ENCODE assay signal across 34 cellular contexts in genomic region chr18:23799540-23799939, GRCh38.
DNase-seq lines count a peak whose midpoint lies in the region; ATAC-seq, FAIRE-seq and TF ChIP-seq lines count a peak whose summit lies in the region.
"Had no signal": no experiment of that assay in that cellular context is flagged by ENCODE, and none has a peak within 500 bp of the region (broad histone marks: within the 10 kb centered on the region; RNA-seq: fewer than 3 reads in every experiment).

No MANE protein-coding gene starts in this region.

- TF ChIP-seq POLR2A in esophagus muscularis mucosa (IDR thresholded peaks at IDR 0.05; ENCODE audit: low read depth) = no peak

- H3K4me1 Mint-ChIP-seq in activated CD8-positive, alpha-beta T cell treated with anti-CD3 and anti-CD28 coated beads, Interleukin-2, amount 10 ng/mL, durations not matched to agents 7 days and 5 days (ENCODE audit: low read depth) = no peaks in the 10 kb centered on the region
- peaks cover under 1% of the 10 kb centered on the region for H3K4me1 Mint-ChIP-seq in activated CD8-positive, alpha-beta T cell treated with anti-CD3 and anti-CD28 coated beads for 36 hours (ENCODE audit: low read depth)
- H3K4me1 Mint-ChIP-seq: B cell; CD4-positive, alpha-beta memory T cell; CD4-positive, CD25-positive, alpha-beta regulatory T cell; CD8-positive, alpha-beta memory T cell had no signal

- no peaks in the 10 kb centered on the region for H3K36me3 ChIP-seq in bronchial epithelial cell (ENCODE audit: control insufficient read depth, insufficient read depth, low read length)
- H3K36me3 ChIP-seq in esophagus muscularis mucosa = peaks cover 0 to 9% (median 0%) of the 10 kb centered on the region in 4 donors
- H3K36me3 ChIP-seq: BE2C; BLaER1; BLaER1 treated with 17β-estradiol and CSF1 and Interleukin-3, amounts not matched to agents 10 nM and 100 nM had no signal

- no peaks in the 10 kb centered on the region for H3K9me3 ChIP-seq in esophagus muscularis mucosa
- H3K9me3 ChIP-seq: A549, BE2C, BLaER1, Caco-2 had no signal

- no peak for ATAC-seq in activated CD8-positive, alpha-beta T cell treated with anti-CD3 and anti-CD28 coated beads, Interleukin-2, amount 10 ng/mL, durations not matched to agents 7 days and 5 days
- no peak for ATAC-seq in activated CD8-positive, alpha-beta T cell treated with anti-CD3 and anti-CD28 coated beads for 36 hours
- ATAC-seq in GM19351 (IDR thresholded peaks at IDR 0.05; ENCODE audit: unreplicated experiment) (no peak), GM21786 (IDR thresholded peaks at IDR 0.05; ENCODE audit: unreplicated experiment) (no peak)
- ATAC-seq: A549; CD8-positive, alpha-beta T cell had no signal

- H3K4me1 ChIP-seq in esophagus muscularis mucosa = no peaks in the 10 kb centered on the region
- H3K4me1 ChIP-seq: A549; BLaER1; BLaER1 treated with 17β-estradiol and CSF1 and Interleukin-3, amounts not matched to agents 10 nM and 100 nM; Caco-2 had no signal

- H3K36me3 Mint-ChIP-seq in activated CD8-positive, alpha-beta T cell treated with anti-CD3 and anti-CD28 coated beads, Interleukin-2, amount 10 ng/mL, durations not matched to agents 7 days and 5 days (ENCODE audit: low read depth) = no peaks in the 10 kb centered on the region
- H3K36me3 Mint-ChIP-seq in activated CD8-positive, alpha-beta T cell treated with anti-CD3 and anti-CD28 coated beads for 36 hours (ENCODE audit: low read depth) = no peaks in the 10 kb centered on the region
- H3K36me3 Mint-ChIP-seq: CD14-positive monocyte; CD4-positive, alpha-beta memory T cell; CD4-positive, CD25-positive, alpha-beta regulatory T cell; CD8-positive, alpha-beta T cell had no signal

- no peak overlapping the region for H3K4me3 ChIP-seq in bronchial epithelial cell (ENCODE audit: low read depth, low read length)
- no peak overlapping the region for H3K4me3 ChIP-seq in esophagus muscularis mucosa
- H3K4me3 ChIP-seq: A549; BLaER1; BLaER1 treated with 17β-estradiol and CSF1 and Interleukin-3, amounts not matched to agents 10 nM and 100 nM had no signal

- no peak overlapping the region for H3K4me3 Mint-ChIP-seq in activated CD8-positive, alpha-beta T cell treated with anti-CD3 and anti-CD28 coated beads, Interleukin-2, amount 10 ng/mL, durations not matched to agents 7 days and 5 days
- no peak overlapping the region for H3K4me3 Mint-ChIP-seq in activated CD8-positive, alpha-beta T cell treated with anti-CD3 and anti-CD28 coated beads for 36 hours
- H3K4me3 Mint-ChIP-seq: B cell; CD14-positive monocyte; CD4-positive, alpha-beta memory T cell; CD4-positive, alpha-beta T cell; CD4-positive, CD25-positive, alpha-beta regulatory T cell; CD8-positive, alpha-beta memory T cell; CD8-positive, alpha-beta T cell had no signal

- 95% methylated on average over 7 of the region's 7 CpGs for WGBS in esophagus muscularis mucosa

- TF ChIP-seq EP300 in esophagus muscularis mucosa (IDR thresholded peaks at IDR 0.05) = no peak

- no peak overlapping the region for H3K27ac ChIP-seq in esophagus muscularis mucosa (replicated peaks in 1 of 4)
- H3K27ac ChIP-seq: 22Rv1; A549; BLaER1; BLaER1 treated with 17β-estradiol and CSF1 and Interleukin-3, amounts not matched to agents 10 nM and 100 nM; C4-2B had no signal

- FAIRE-seq in bronchial epithelial cell (lab: Jason Lieb, UNC) = peak; percentile 28
- FAIRE-seq: A204.1, A549 had no signal

- H3K27me3 ChIP-seq in bronchial epithelial cell (ENCODE audit: control insufficient read depth, insufficient read depth, low read length) (no peaks in the 10 kb centered on the region), esophagus muscularis mucosa (no peaks in the 10 kb centered on the region)
- H3K27me3 ChIP-seq: BE2C; BLaER1; BLaER1 treated with 17β-estradiol and CSF1 and Interleukin-3, amounts not matched to agents 10 nM and 100 nM had no signal

- intact Hi-C loops in activated CD8-positive, alpha-beta T cell treated with anti-CD3 and anti-CD28 coated beads for 36 hours (cut with micrococcal nuclease) = no loop called here
- intact Hi-C loops in esophagus muscularis mucosa (cut with DNase I) = no loop called here

- POLR2A ChIA-PET in activated CD8-positive, alpha-beta T cell treated with anti-CD3 and anti-CD28 coated beads, Interleukin-2, amount 10 ng/mL, durations not matched to agents 7 days and 5 days (lab: Charles Lee) = no interaction called here
- POLR2A ChIA-PET in activated CD8-positive, alpha-beta T cell treated with anti-CD3 and anti-CD28 coated beads for 36 hours (lab: Charles Lee) = no interaction called here

- no peak for TF ChIP-seq CTCF in activated CD8-positive, alpha-beta T cell treated with anti-CD3 and anti-CD28 coated beads for 36 hours (IDR thresholded peaks at IDR 0.05)
- TF ChIP-seq CTCF in bronchial epithelial cell (IDR thresholded peaks at IDR 0.05; ENCODE audit: insufficient read depth, low read length, severe bottlenecking) = no peak
- TF ChIP-seq CTCF in esophagus muscularis mucosa (IDR thresholded peaks at IDR 0.05) = no peak

- CTCF ChIA-PET in activated CD8-positive, alpha-beta T cell treated with anti-CD3 and anti-CD28 coated beads, Interleukin-2, amount 10 ng/mL, durations not matched to agents 7 days and 5 days (lab: Charles Lee) = no interaction called here
- CTCF ChIA-PET in activated CD8-positive, alpha-beta T cell treated with anti-CD3 and anti-CD28 coated beads for 36 hours (lab: Charles Lee) = interaction anchor here (0.9 kb wide), 1 partner anchor 127 kb away, joined by 3 read pairs; no protein-coding TSS in a partner anchor

- H3K27ac Mint-ChIP-seq in activated CD8-positive, alpha-beta T cell treated with anti-CD3 and anti-CD28 coated beads, Interleukin-2, amount 10 ng/mL, durations not matched to agents 7 days and 5 days = no peak overlapping the region
- H3K27ac Mint-ChIP-seq in activated CD8-positive, alpha-beta T cell treated with anti-CD3 and anti-CD28 coated beads for 36 hours = no peak overlapping the region
- H3K27ac Mint-ChIP-seq: B cell; CD14-positive monocyte; CD4-positive, alpha-beta memory T cell; CD4-positive, alpha-beta T cell; CD4-positive, CD25-positive, alpha-beta regulatory T cell; CD8-positive, alpha-beta memory T cell; CD8-positive, alpha-beta T cell had no signal

- H3K9me3 Mint-ChIP-seq in activated CD8-positive, alpha-beta T cell treated with anti-CD3 and anti-CD28 coated beads, Interleukin-2, amount 10 ng/mL, durations not matched to agents 7 days and 5 days (ENCODE audit: insufficient read depth) = no peaks in the 10 kb centered on the region
- H3K9me3 Mint-ChIP-seq in activated CD8-positive, alpha-beta T cell treated with anti-CD3 and anti-CD28 coated beads for 36 hours = no peaks in the 10 kb centered on the region
- H3K9me3 Mint-ChIP-seq: CD14-positive monocyte; CD4-positive, alpha-beta memory T cell; CD4-positive, alpha-beta T cell; CD8-positive, alpha-beta memory T cell had no signal

- DNase-seq in activated CD8-positive, alpha-beta T cell treated with anti-CD3 and anti-CD28 coated beads, Interleukin-2, amount 10 ng/mL, durations not matched to agents 7 days and 5 days = peak; percentile 6
- DNase-seq in activated CD8-positive, alpha-beta T cell treated with anti-CD3 and anti-CD28 coated beads for 36 hours = no peak
- DNase-seq in bronchial epithelial cell (ENCODE audit: low read depth) (no peak), esophagus muscularis mucosa (ENCODE audit: extremely low spot score) (peak; percentile 60)
- DNase-seq: 8988T; ACHN; AML-193; BE2C; C1 segment of cervical spinal cord; Caco-2; Calu3; CD4-positive, alpha-beta memory T cell; CD4-positive, alpha-beta T cell; CD4-positive, CD25-positive, alpha-beta regulatory T cell; CD8-positive, alpha-beta memory T cell; CD8-positive, alpha-beta T cell; COR-L47; DMS 273 treated with DMSO at 0.1 percent for 48 hours; DMS153; DMS53; DMS79; DMS79 treated with DMSO at 0.1 percent for 48 hours; DND-41; EL had no signal

- peaks cover 47% of the 10 kb centered on the region for H3K27me3 Mint-ChIP-seq in activated CD8-positive, alpha-beta T cell treated with anti-CD3 and anti-CD28 coated beads, Interleukin-2, amount 10 ng/mL, durations not matched to agents 7 days and 5 days (ENCODE audit: low read depth)
- H3K27me3 Mint-ChIP-seq in activated CD8-positive, alpha-beta T cell treated with anti-CD3 and anti-CD28 coated beads for 36 hours = peaks cover 1% of the 10 kb centered on the region
- H3K27me3 Mint-ChIP-seq: CD4-positive, alpha-beta T cell had no signal

Comparison
In these comparisons a context has a peak if more than half of its experiments do, and no peak if none do; other contexts are left out.
1. DNase-seq: peak in activated CD8-positive, alpha-beta T cell treated with anti-CD3 and anti-CD28 coated beads, Interleukin-2, amount 10 ng/mL, durations not matched to agents 7 days and 5 days (single experiment) and esophagus muscularis mucosa (single experiment); none in activated CD8-positive, alpha-beta T cell treated with anti-CD3 and anti-CD28 coated beads for 36 hours (single experiment) and bronchial epithelial cell (single experiment).